In genomic region chr19:41328818-41329220, GRCh38 we compare ENCODE assay signal across 11 cellular contexts. TPM values are rescaled to one million over a fixed set of nuclear protein-coding genes. Genes with fewer than 3 reads are reported as not detected.
DNase-seq lines count a peak whose midpoint lies in the region; TF ChIP-seq lines count a peak whose summit lies in the region.
"Had no signal": no experiment of that assay in that cellular context is flagged by ENCODE, and none has a peak within 500 bp of the region (broad histone marks: within the 10 kb centered on the region; RNA-seq: fewer than 3 reads in every experiment).

No MANE protein-coding gene starts in this region.

- H3K27ac ChIP-seq in OCI-LY7 (ENCODE audit: low read depth, low read length, poor library complexity, severe bottlenecking): peak overlapping the region; percentile 79
- H3K27ac ChIP-seq in epithelial cell of prostate: peak overlapping the region; percentile 76
- peak overlapping the region; percentile 63 for H3K27ac ChIP-seq in skeletal muscle tissue (ENCODE audit: low read depth, low read length)

- H3K4me3 ChIP-seq in OCI-LY7 (ENCODE audit: low read depth, low read length, poor library complexity, severe bottlenecking): peak overlapping the region; percentile 61
- no peak overlapping the region for H3K4me3 ChIP-seq in skeletal muscle tissue (ENCODE audit: low read length in 3 of 3)
- H3K4me3 ChIP-seq: pancreas had no signal

- no peaks in the 10 kb centered on the region for H3K9me2 ChIP-seq in OCI-LY7 (ENCODE audit: insufficient read depth, low read length)

- no peak for TF ChIP-seq CTCF in OCI-LY7 (conservative IDR thresholded peaks at IDR 0.05; ENCODE audit: low read length)
- TF ChIP-seq CTCF in MCF 10A (IDR thresholded peaks at IDR 0.05; ENCODE audit: unreplicated experiment): no peak

- intact Hi-C loops in OCI-LY7 (cut with micrococcal nuclease; ENCODE audit: unreplicated experiment) (no loop called here), MCF 10A (cut with micrococcal nuclease) (loop anchor here (10.0 kb wide), 1 partner anchor 246 kb away; the partner anchor contains the start of gene CEACAM21)

- peak; percentile 89 for DNase-seq in SIG-M5 treated with dmso at 0.1 percent for 504 hours (lab: John Stamatoyannopoulos, UW; ENCODE audit: unreplicated experiment)
- no peak for DNase-seq in SIG-M5 (lab: John Stamatoyannopoulos, UW)
- no peak for DNase-seq in OCI-LY7 (ENCODE audit: low spot score)
- no peak for DNase-seq in epithelial cell of prostate (ENCODE audit: low read depth, low spot score)
- no peak for DNase-seq in NCI-H82 treated with DMSO at 0.1 percent for 48 hours (lab: John Stamatoyannopoulos, UW; ENCODE audit: unreplicated experiment)
- DNase-seq in MCF 10A (ENCODE audit: unreplicated experiment): no peak
- no peak for DNase-seq in NCI-H146 (lab: John Stamatoyannopoulos, UW)
- DNase-seq: effector CD4-positive, alpha-beta T cell; pancreas; T-helper 9 cell had no signal

- no peaks in the 10 kb centered on the region for H4K20me1 ChIP-seq in OCI-LY7 (ENCODE audit: insufficient read depth, low read length)

- H2AFZ ChIP-seq in OCI-LY7 (ENCODE audit: low read length): no peak overlapping the region

- peak overlapping the region; percentile 88 for H3K4me2 ChIP-seq in OCI-LY7 (ENCODE audit: low read length)

- POLR2A ChIA-PET in OCI-LY7 (lab: Charles Lee) (no interaction called here), MCF 10A (lab: Yijun Ruan, JAX) (interaction anchor here (0.6 to 2.7 kb wide), 7 partner anchors 18 to 1482 kb away, joined by 3 to 20 read pairs (median 4); partner anchors contain the start of genes CCDC97, DMAC2 and TGFB1)

- H3K27me3 Mint-ChIP-seq in MCF 10A (ENCODE audit: insufficient read depth, unreplicated experiment): no peaks in the 10 kb centered on the region

- no peak overlapping the region for H3K9ac ChIP-seq in skeletal muscle tissue (ENCODE audit: low read depth in 1 of 3, low read length in 3 of 3)

- H3K27me3 ChIP-seq in skeletal muscle tissue (ENCODE audit: control insufficient read depth in 3 of 3, insufficient read depth in 3 of 3, low read length in 3 of 3): no peaks in the 10 kb centered on the region
- H3K27me3 ChIP-seq: pancreas had no signal

- CTCF ChIA-PET in OCI-LY7 (lab: Charles Lee; ENCODE audit: unreplicated experiment): interaction anchor here (0.6 kb wide), 1 partner anchor 59 kb away, joined by 5 read pairs; no protein-coding TSS in a partner anchor
- CTCF ChIA-PET in MCF 10A (lab: Yijun Ruan, JAX): interaction anchor here (0.7 kb wide), 1 partner anchor 21 kb away, joined by 6 read pairs; no protein-coding TSS in a partner anchor

- H3K9me3 Mint-ChIP-seq in MCF 10A (ENCODE audit: unreplicated experiment): no peaks in the 10 kb centered on the region

- no peaks in the 10 kb centered on the region for H3K79me2 ChIP-seq in OCI-LY7 (ENCODE audit: insufficient read depth, low read depth, low read length)

- BruUV-seq in OCI-LY7 (replicated peaks; lab: Mats Ljungman, UMichigan): no TSS peak
- no TSS peak for BruUV-seq in MCF 10A (replicated peaks; lab: Mats Ljungman, UMichigan)

- no peak overlapping the region for H3K4me3 Mint-ChIP-seq in MCF 10A (ENCODE audit: unreplicated experiment)

- H3K4me1 ChIP-seq in OCI-LY7 (ENCODE audit: insufficient read depth, low read length, poor library complexity, severe bottlenecking): peaks cover 53% of the 10 kb centered on the region
- H3K4me1 ChIP-seq in skeletal muscle tissue (ENCODE audit: control insufficient read depth in 3 of 3, insufficient read depth in 3 of 3, low read length in 3 of 3): peaks cover 45 to 53% (median 53%) of the 10 kb centered on the region in 3 donors

- H3K36me3 ChIP-seq in OCI-LY7 (ENCODE audit: insufficient read depth, low read length): peaks cover 60% of the 10 kb centered on the region
- H3K36me3 ChIP-seq in skeletal muscle tissue (ENCODE audit: control insufficient read depth in 3 of 3, insufficient read depth in 3 of 3, low read length in 3 of 3): peaks cover 6 to 12% (median 8%) of the 10 kb centered on the region in 3 donors
- H3K36me3 ChIP-seq: pancreas had no signal

- peaks cover 46% of the 10 kb centered on the region for H3K4me1 Mint-ChIP-seq in MCF 10A (ENCODE audit: insufficient read depth, unreplicated experiment)

- H3K36me3 Mint-ChIP-seq in MCF 10A (ENCODE audit: insufficient read depth, unreplicated experiment): peaks cover 24% of the 10 kb centered on the region

- H3K9me3 ChIP-seq in OCI-LY7 (ENCODE audit: low read length) (no peaks in the 10 kb centered on the region), skeletal muscle tissue (ENCODE audit: control insufficient read depth in 3 of 3, low read length in 3 of 3) (no peaks in the 10 kb centered on the region)
- H3K9me3 ChIP-seq: pancreas had no signal

- no peak overlapping the region for H3K27ac Mint-ChIP-seq in MCF 10A (ENCODE audit: low read depth, unreplicated experiment)

RNA-seq across cellular contexts. Expression of gene CCDC97, which starts 18.8 kb away (rescaled TPM):
- 14.4 and 15.0 TPM in 2 replicates for total RNA-seq in OCI-LY7 (2014; rRNA removed; shearing (Covaris generic))
- total RNA-seq in OCI-LY7 (2022) (35.0 and 36.6 TPM in 2 replicates), skeletal muscle tissue (8.9 TPM), MCF 10A (2022) (25.0 and 28.5 TPM in 2 replicates)

RNA-seq across cellular contexts. Expression of gene TGFB1, which starts 24.9 kb away (rescaled TPM):
- total RNA-seq in OCI-LY7 (2014; rRNA removed; shearing (Covaris generic)): 10.9 and 15.5 TPM in 2 replicates
- total RNA-seq in OCI-LY7 (2022) (69.9 and 88.8 TPM in 2 replicates), skeletal muscle tissue (3.1 TPM), MCF 10A (2022) (27.8 and 33.7 TPM in 2 replicates)

RNA-seq across cellular contexts. Expression of gene B9D2, which starts 35.1 kb away (rescaled TPM):
- total RNA-seq in OCI-LY7 (2014; rRNA removed; shearing (Covaris generic)): 1.7 and 3.9 TPM in 2 replicates
- 3.4 and 5.2 TPM in 2 replicates for total RNA-seq in OCI-LY7 (2022)
- total RNA-seq in skeletal muscle tissue: 2.1 TPM
- 5.5 and 5.7 TPM in 2 replicates for total RNA-seq in MCF 10A (2022)

RNA-seq across cellular contexts. Expression of gene TMEM91, which starts 47.5 kb away (rescaled TPM):
- 5.6 and 10.7 TPM in 2 replicates for total RNA-seq in OCI-LY7 (2014; rRNA removed; shearing (Covaris generic))
- 12.7 and 13.5 TPM in 2 replicates for total RNA-seq in OCI-LY7 (2022)
- total RNA-seq in skeletal muscle tissue: 2.1 TPM
- 6.1 and 8.3 TPM in 2 replicates for total RNA-seq in MCF 10A (2022)
